In the genomic region with DNA sequence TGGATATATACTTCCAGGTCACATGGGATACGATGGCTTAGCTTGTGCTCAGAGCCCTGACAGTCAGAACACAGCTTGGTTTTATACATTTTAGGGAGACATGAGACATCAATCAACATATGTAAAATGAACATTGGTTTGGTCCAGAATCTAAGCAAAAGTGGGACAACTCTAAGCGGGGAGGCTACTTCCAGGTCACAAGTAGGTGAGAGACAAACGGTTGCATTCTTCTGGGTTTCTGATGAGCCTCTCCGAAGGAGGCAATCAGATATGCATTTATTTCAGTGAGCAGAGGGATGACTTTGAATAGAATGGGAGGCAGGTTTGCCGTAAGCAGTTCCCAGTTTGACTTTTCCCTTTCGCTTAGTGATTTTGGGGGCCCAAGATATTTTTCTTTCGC, we compare ENCODE assay signal across 3 cellular contexts.
DNase-seq lines count a peak whose midpoint lies in the region; TF ChIP-seq lines count a peak whose summit lies in the region.
"Not testable (repeated sequence)": the region's sequence is repeated elsewhere in the genome, so short reads cannot be mapped to it uniquely, and the experiment has no call there.

No MANE protein-coding gene starts in this region.

- H3K23ac ChIP-seq in mesendoderm (ENCODE audit: low read length): not testable (repeated sequence)

- not testable (repeated sequence) for H3K79me1 ChIP-seq in mesendoderm (ENCODE audit: low read length)

- not testable (repeated sequence) for TF ChIP-seq POLR2A in esophagus muscularis mucosa (IDR thresholded peaks at IDR 0.05; ENCODE audit: low read depth)

- H3K27me3 ChIP-seq in endodermal cell (ENCODE audit: control insufficient read depth, insufficient read depth, low read length, poor library complexity, severe bottlenecking); esophagus muscularis mucosa; mesendoderm (ENCODE audit: insufficient read depth, low read length, poor library complexity): not testable (repeated sequence)

- 80 to 81% methylated on average over 2 to 6 of the region's 7 CpGs for WGBS in endodermal cell (ENCODE audit: insufficient coverage in 1 of 2, insufficient read length in 1 of 2), 2 experiments
- 74% methylated on average over 7 of the region's 7 CpGs for WGBS in esophagus muscularis mucosa
- no CpG with 5 or more reads among the region's 7 CpGs for WGBS in mesendoderm (ENCODE audit: extremely low coverage, insufficient coverage, low lambda C conversion rate)

- intact Hi-C loops in esophagus muscularis mucosa (cut with DNase I): not testable (repeated sequence)

- H3K36me3 Mint-ChIP-seq in endodermal cell (ENCODE audit: low read depth): peaks cover 17% of the 10 kb centered on the region

- H3K9ac ChIP-seq in endodermal cell (ENCODE audit: extremely low read depth, low read length, poor library complexity, severe bottlenecking); mesendoderm (ENCODE audit: low read length): not testable (repeated sequence)

- H2BK5ac ChIP-seq in mesendoderm (ENCODE audit: low read length): peak overlapping the region; percentile 96

- H3K27me3 Mint-ChIP-seq in endodermal cell (ENCODE audit: insufficient read depth): not testable (repeated sequence)

- not testable (repeated sequence) for H3K4me1 Mint-ChIP-seq in endodermal cell

- not testable (repeated sequence) for H2BK15ac ChIP-seq in mesendoderm (replicated peaks; ENCODE audit: low read depth)

- H3K27ac Mint-ChIP-seq in endodermal cell: not testable (repeated sequence)

- TF ChIP-seq EP300 in esophagus muscularis mucosa (IDR thresholded peaks at IDR 0.05): not testable (repeated sequence)

- TF ChIP-seq CTCF in endodermal cell (conservative IDR thresholded peaks at IDR 0.05); esophagus muscularis mucosa (IDR thresholded peaks at IDR 0.05): not testable (repeated sequence)

- not testable (repeated sequence) for H3K79me2 ChIP-seq in mesendoderm (ENCODE audit: control insufficient read depth, insufficient read depth, low read length)

- peak overlapping the region; percentile 42 for H3K4me3 ChIP-seq in endodermal cell (ENCODE audit: low read length)
- H3K4me3 ChIP-seq in esophagus muscularis mucosa; mesendoderm (ENCODE audit: low read length): not testable (repeated sequence)

- not testable (repeated sequence) for H4K8ac ChIP-seq in mesendoderm (ENCODE audit: low read depth, low read length)

- not testable (repeated sequence) for H2BK120ac ChIP-seq in mesendoderm (ENCODE audit: low read depth, low read length)

- H4K5ac ChIP-seq in mesendoderm (ENCODE audit: low read length): not testable (repeated sequence)

- H3K36me3 ChIP-seq in endodermal cell (ENCODE audit: control insufficient read depth, insufficient read depth, low read length); esophagus muscularis mucosa; mesendoderm (ENCODE audit: control insufficient read depth, insufficient read depth, low read length): not testable (repeated sequence)

- H3K9me3 Mint-ChIP-seq in endodermal cell: peaks cover 39% of the 10 kb centered on the region

- H2AK5ac ChIP-seq in mesendoderm (ENCODE audit: low read length): not testable (repeated sequence)

- H3K4me3 Mint-ChIP-seq in endodermal cell: not testable (repeated sequence)

- not testable (repeated sequence) for H3K27ac ChIP-seq in endodermal cell (ENCODE audit: low read depth, low read length); esophagus muscularis mucosa (replicated peaks in 1 of 4)
- H3K27ac ChIP-seq in mesendoderm (ENCODE audit: low read depth, low read length): peak overlapping the region; percentile 89

- not testable (repeated sequence) for H3K18ac ChIP-seq in mesendoderm (ENCODE audit: low read length)

- peaks cover 72% of the 10 kb centered on the region for H3K9me3 ChIP-seq in endodermal cell (ENCODE audit: control insufficient read depth, low read length)
- H3K9me3 ChIP-seq in esophagus muscularis mucosa: peaks cover 0 to 11% (median 4%) of the 10 kb centered on the region in 4 donors

- not testable (repeated sequence) for H3K4me2 ChIP-seq in mesendoderm (ENCODE audit: low read length)

- H3K4me1 ChIP-seq in endodermal cell (ENCODE audit: control insufficient read depth, insufficient read depth, low read length); esophagus muscularis mucosa; mesendoderm (ENCODE audit: control insufficient read depth, low read depth, low read length): not testable (repeated sequence)

- H3K4ac ChIP-seq in mesendoderm (ENCODE audit: low read depth, low read length): not testable (repeated sequence)

- not testable (repeated sequence) for DNase-seq in endodermal cell
- peak; percentile 79 for DNase-seq in esophagus muscularis mucosa (ENCODE audit: extremely low spot score)
- DNase-seq in mesendoderm: peak; percentile 79

- H3K56ac ChIP-seq in mesendoderm (ENCODE audit: low read length): peak overlapping the region; percentile 46
